In the genomic region with DNA sequence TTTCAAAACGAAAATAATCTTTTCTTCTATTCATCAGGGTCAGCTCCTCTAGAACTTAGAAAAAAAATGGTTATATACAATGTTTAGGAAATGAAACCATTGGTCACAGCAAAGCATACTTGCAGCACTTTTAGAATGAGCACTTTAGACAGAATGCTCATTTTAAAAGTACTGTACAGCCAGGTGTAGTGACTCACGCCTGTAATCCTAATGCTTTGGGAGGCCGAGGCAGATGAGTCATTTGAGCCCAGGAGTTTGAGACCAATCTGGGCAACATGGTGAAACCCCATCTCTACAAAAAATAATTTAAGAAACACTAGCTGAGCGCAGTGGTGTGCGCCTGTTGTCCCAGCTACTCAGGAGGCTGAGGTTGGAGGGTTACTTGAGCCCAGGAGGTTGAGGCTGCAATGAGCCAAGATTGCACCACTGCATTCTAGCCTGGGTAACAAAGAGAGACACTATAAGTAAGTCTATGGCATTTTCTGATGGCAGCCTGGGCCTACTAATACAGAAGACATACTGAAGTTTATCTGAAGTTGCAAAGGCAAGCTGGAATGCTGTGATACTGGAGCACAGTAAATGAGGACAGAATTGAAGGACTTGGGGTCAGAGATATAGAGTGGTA, we compare ENCODE assay signal across 11 cellular contexts. TPM values are rescaled to one million over a fixed set of nuclear protein-coding genes. Genes with fewer than 3 reads are reported as not detected.
DNase-seq lines count a peak whose midpoint lies in the region; ATAC-seq and TF ChIP-seq lines count a peak whose summit lies in the region.
"Had no signal": no experiment of that assay in that cellular context is flagged by ENCODE, and none has a peak within 500 bp of the region (broad histone marks: within the 10 kb centered on the region; RNA-seq: fewer than 3 reads in every experiment).

No MANE protein-coding gene starts in this region.

- peak; percentile 16 for DNase-seq in epithelial cell of prostate (ENCODE audit: low read depth, low spot score)
- DNase-seq in NCI-H345 treated with DMSO at 0.1 percent for 48 hours (lab: John Stamatoyannopoulos, UW; ENCODE audit: unreplicated experiment) = no peak
- no peak for DNase-seq in mesenteric fat pad (ENCODE audit: low spot score)
- DNase-seq in endothelial cell (ENCODE audit: low spot score) = no peak
- DNase-seq in NCI-H748 treated with DMSO at 0.1 percent for 48 hours (lab: John Stamatoyannopoulos, UW) = no peak
- DNase-seq: foreskin melanocyte, NCI-H69 had no signal

- H3K27ac Mint-ChIP-seq in endothelial cell (ENCODE audit: unreplicated experiment) = no peak overlapping the region
- H3K27ac Mint-ChIP-seq: progenitor cell of endocrine pancreas had no signal

- no peak overlapping the region for H3K4me3 Mint-ChIP-seq in endothelial cell (ENCODE audit: unreplicated experiment)

- no peaks in the 10 kb centered on the region for H3K36me3 Mint-ChIP-seq in endothelial cell (ENCODE audit: low read depth, unreplicated experiment)

- peak; percentile 85 for ATAC-seq in GM18508 (IDR thresholded peaks at IDR 0.05; ENCODE audit: insufficient read depth, unreplicated experiment)
- peak; percentile 91 for ATAC-seq in GM21447 (IDR thresholded peaks at IDR 0.05; ENCODE audit: unreplicated experiment)
- peak; percentile 63 for ATAC-seq in HG03196 (IDR thresholded peaks at IDR 0.05; ENCODE audit: unreplicated experiment)

- H3K4me1 Mint-ChIP-seq in endothelial cell (ENCODE audit: unreplicated experiment) = peaks cover 4% of the 10 kb centered on the region

- no peaks in the 10 kb centered on the region for H3K9me3 Mint-ChIP-seq in endothelial cell (ENCODE audit: unreplicated experiment)

- H3K27ac ChIP-seq in epithelial cell of prostate = peak overlapping the region; percentile 13

- TF ChIP-seq CTCF in endothelial cell (IDR thresholded peaks at IDR 0.05; ENCODE audit: unreplicated experiment) = no peak

- H3K27me3 Mint-ChIP-seq in endothelial cell (ENCODE audit: unreplicated experiment) = no peaks in the 10 kb centered on the region
- H3K27me3 Mint-ChIP-seq: progenitor cell of endocrine pancreas had no signal

RNA-seq across cellular contexts. Expression of gene ZNF326, which starts 48.9 kb away (rescaled TPM):
- 15.4 TPM for total RNA-seq in mesenteric fat pad
- 36.5 TPM for total RNA-seq in endothelial cell (ENCODE audit: unreplicated experiment)
